Comparison of ENCODE assay signal across 20 cellular contexts in genomic region chr3:154274345-154274744, GRCh38.
"Had no signal": no experiment of that assay in that cellular context is flagged by ENCODE, and none has a peak within 500 bp of the region (broad histone marks: within the 10 kb centered on the region; RNA-seq: fewer than 3 reads in every experiment).

No MANE protein-coding gene starts in this region.

- H3K4me1 ChIP-seq: uterus had no signal

- H3K27me3 ChIP-seq: sigmoid colon, testis, uterus had no signal

- H3K27ac ChIP-seq: sigmoid colon, uterus had no signal

- H3K27me3 Mint-ChIP-seq: activated CD4-positive, alpha-beta memory T cell treated with anti-CD3 and anti-CD28 coated beads for 36 hours; activated naive CD4-positive, alpha-beta T cell treated with anti-CD3 and anti-CD28 coated beads, Interleukin-2, amount 50 U/mL, for 24 hours; memory B cell; stimulated activated naive B cell treated with anti-CD40 and anti-IgM and Interleukin-4, amounts not matched to agents 10 μg/mL and 1 μg/mL and 100 μg/mL, for 72 hours; T-helper 17 cell had no signal

- DNase-seq: activated CD4-positive, alpha-beta memory T cell treated with anti-CD3 and anti-CD28 coated beads for 36 hours; activated CD4-positive, alpha-beta T cell treated with anti-CD3 and anti-CD28 coated beads for 4 hours; activated CD4-positive, CD25-positive, alpha-beta regulatory T cell; activated gamma-delta T cell treated with Interleukin-2 at 50 U/mL for 16 hours; amniotic stem cell; effector CD4-positive, alpha-beta T cell; foreskin melanocyte; hippocampal formation; kidney glomerular epithelial cell; nucleus accumbens; sigmoid colon; stimulated activated CD4-positive, alpha-beta T cell treated with anti-CD3 and anti-CD28 coated beads, Interleukin-15, amount 100 ng/mL, for 24 hours; stimulated activated naive B cell treated with anti-CD40 and anti-IgM and Interleukin-4, amounts not matched to agents 10 μg/mL and 1 μg/mL and 100 μg/mL, for 72 hours; T-helper 17 cell; testis; trophoblast cell; uterus had no signal

- H3K9me3 ChIP-seq: sigmoid colon, testis, uterus had no signal

- H3K4me1 Mint-ChIP-seq: memory B cell; stimulated activated naive B cell treated with anti-CD40 and anti-IgM and Interleukin-4, amounts not matched to agents 10 μg/mL and 1 μg/mL and 100 μg/mL, for 72 hours had no signal

- H3K9me3 Mint-ChIP-seq: activated CD4-positive, alpha-beta memory T cell treated with anti-CD3 and anti-CD28 coated beads for 36 hours; activated naive CD4-positive, alpha-beta T cell treated with anti-CD3 and anti-CD28 coated beads, Interleukin-2, amount 50 U/mL, for 24 hours; memory B cell; stimulated activated naive B cell treated with anti-CD40 and anti-IgM and Interleukin-4, amounts not matched to agents 10 μg/mL and 1 μg/mL and 100 μg/mL, for 72 hours had no signal

- H3K27ac Mint-ChIP-seq: activated CD4-positive, alpha-beta memory T cell treated with anti-CD3 and anti-CD28 coated beads for 36 hours; activated naive CD4-positive, alpha-beta T cell treated with anti-CD3 and anti-CD28 coated beads, Interleukin-2, amount 50 U/mL, for 24 hours; stimulated activated naive B cell treated with anti-CD40 and anti-IgM and Interleukin-4, amounts not matched to agents 10 μg/mL and 1 μg/mL and 100 μg/mL, for 72 hours; T-helper 17 cell had no signal

- H3K36me3 ChIP-seq: uterus had no signal

- H3K4me3 Mint-ChIP-seq: activated CD4-positive, alpha-beta memory T cell treated with anti-CD3 and anti-CD28 coated beads for 36 hours; activated naive CD4-positive, alpha-beta T cell treated with anti-CD3 and anti-CD28 coated beads, Interleukin-2, amount 50 U/mL, for 24 hours; memory B cell; stimulated activated naive B cell treated with anti-CD40 and anti-IgM and Interleukin-4, amounts not matched to agents 10 μg/mL and 1 μg/mL and 100 μg/mL, for 72 hours; T-helper 17 cell had no signal

- H3K4me3 ChIP-seq: sigmoid colon, smooth muscle cell, testis, uterus had no signal

- ATAC-seq: stimulated activated naive B cell treated with anti-CD40 and anti-IgM and Interleukin-4, amounts not matched to agents 10 μg/mL and 1 μg/mL and 100 μg/mL, for 72 hours; T-helper 17 cell had no signal
